14 cellular contexts compared by ENCODE assay signal in the genomic region with DNA sequence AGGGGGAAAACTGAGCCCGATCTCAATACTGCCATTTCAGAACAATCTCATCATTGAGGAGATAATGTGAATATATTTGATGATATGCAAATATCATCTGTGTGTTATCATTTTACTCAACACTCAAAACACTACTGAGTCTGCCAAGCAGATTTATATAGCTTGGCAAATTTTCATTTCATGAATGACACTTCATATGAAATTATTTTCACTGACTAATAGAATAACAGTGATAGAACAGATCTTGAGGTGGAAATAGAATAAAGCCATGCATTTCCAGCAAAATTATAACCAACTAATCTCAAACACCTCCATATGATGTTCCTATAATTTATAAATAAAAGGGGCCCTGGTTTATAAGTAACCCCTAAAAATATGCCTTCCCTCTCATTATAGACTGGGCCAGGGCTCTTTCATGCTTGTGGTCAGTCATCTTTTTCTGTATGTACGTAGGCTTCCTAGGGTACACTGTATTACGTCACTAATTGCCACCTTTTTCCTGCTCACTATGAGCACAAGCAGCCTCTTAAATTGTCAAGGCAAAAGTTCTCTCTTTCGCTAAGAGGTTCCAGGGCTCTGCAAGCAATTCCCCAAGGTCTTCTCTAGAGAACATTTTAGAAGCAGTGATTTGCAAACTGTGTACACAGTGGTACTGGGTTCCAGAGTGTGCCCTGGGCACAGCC.
A peak's percentile ranks its signal among the peaks of the same experiment; 100 is the strongest.
DNase-seq lines count a peak whose midpoint lies in the region; ATAC-seq and TF ChIP-seq lines count a peak whose summit lies in the region.
"Had no signal": no experiment of that assay in that cellular context is flagged by ENCODE, and none has a peak within 500 bp of the region (broad histone marks: within the 10 kb centered on the region; RNA-seq: fewer than 3 reads in every experiment).

No MANE protein-coding gene starts in this region.

- H3K4me2 ChIP-seq in BLaER1, result peak overlapping the region; percentile 92

- peak overlapping the region; percentile 40 to 75 (median 55) for H3K4me3 Mint-ChIP-seq in CD8-positive, alpha-beta memory T cell
- peak overlapping the region; percentile 82 for H3K4me3 Mint-ChIP-seq in WTC11
- peak overlapping the region; percentile 46 for H3K4me3 Mint-ChIP-seq in glutamatergic neuron (ENCODE audit: unreplicated experiment)
- H3K4me3 Mint-ChIP-seq: type B pancreatic cell had no signal

- H3K9me3 Mint-ChIP-seq in CD8-positive, alpha-beta memory T cell, result no peaks in the 10 kb centered on the region
- no peaks in the 10 kb centered on the region for H3K9me3 Mint-ChIP-seq in WTC11
- peaks cover 12% of the 10 kb centered on the region for H3K9me3 Mint-ChIP-seq in glutamatergic neuron (ENCODE audit: unreplicated experiment)

- ATAC-seq in WTC11, result no peak
- ATAC-seq in HG03521 (IDR thresholded peaks at IDR 0.05; ENCODE audit: unreplicated experiment), result no peak

- H3K27me3 Mint-ChIP-seq in CD8-positive, alpha-beta memory T cell, result no peaks in the 10 kb centered on the region
- no peaks in the 10 kb centered on the region for H3K27me3 Mint-ChIP-seq in WTC11 (ENCODE audit: low read depth)
- H3K27me3 Mint-ChIP-seq in glutamatergic neuron (ENCODE audit: unreplicated experiment), result peaks cover 8% of the 10 kb centered on the region

- peaks cover 51% of the 10 kb centered on the region for H3K4me1 ChIP-seq in BLaER1
- peaks cover 51% of the 10 kb centered on the region for H3K4me1 ChIP-seq in CD8-positive, alpha-beta memory T cell (ENCODE audit: insufficient read depth, low read length)

- CTCF ChIA-PET in CD8-positive, alpha-beta memory T cell (lab: Charles Lee), result no interaction called here
- CTCF ChIA-PET in WTC11 (lab: Charles Lee), result interaction anchor here (0.7 kb wide), 1 partner anchor 40 kb away, joined by 6 read pairs; no protein-coding TSS in a partner anchor

- POLR2A ChIA-PET in CD8-positive, alpha-beta memory T cell (lab: Charles Lee), result interaction anchor here (1.0 kb wide), 1 partner anchor 10 kb away, joined by 3 read pairs; no protein-coding TSS in a partner anchor
- POLR2A ChIA-PET in WTC11 (lab: Charles Lee), result interaction anchor here (0.6 to 0.7 kb wide), 2 partner anchors 116 to 304 kb away, joined by 5 to 6 read pairs; no protein-coding TSS in a partner anchor

- peaks cover 25% of the 10 kb centered on the region for H3K9me3 ChIP-seq in BLaER1
- H3K9me3 ChIP-seq in CD8-positive, alpha-beta memory T cell (ENCODE audit: low read length), result no peaks in the 10 kb centered on the region
- H3K9me3 ChIP-seq: ascending aorta, esophagus muscularis mucosa, SJCRH30 had no signal

- DNase-seq in CD8-positive, alpha-beta memory T cell, result no peak
- DNase-seq in WTC11 (ENCODE audit: low spot score) (no peak), glutamatergic neuron (no peak), GOT3 (lab: John Stamatoyannopoulos, UW) (no peak), substantia nigra (lab: John Stamatoyannopoulos, UW) (no peak)
- no peak for DNase-seq in activated effector memory CD4-positive, alpha-beta T cell treated with anti-CD3 and anti-CD28 coated beads, Interleukin-2, amount 50 U/mL, for 16 hours
- DNase-seq: cortex of kidney, MM.1S, SJCRH30 had no signal

- no peak overlapping the region for H3K27ac ChIP-seq in BLaER1
- no peak overlapping the region for H3K27ac ChIP-seq in CD8-positive, alpha-beta memory T cell (ENCODE audit: low read depth, low read length)
- no peak overlapping the region for H3K27ac ChIP-seq in substantia nigra (ENCODE audit: low read depth, low read length, poor library complexity, severe bottlenecking)
- H3K27ac ChIP-seq: ascending aorta, esophagus muscularis mucosa, SJCRH30 had no signal

- TF ChIP-seq CTCF in WTC11 (IDR thresholded peaks at IDR 0.05) (no peak), glutamatergic neuron (IDR thresholded peaks at IDR 0.05; ENCODE audit: partially characterized antibody, unreplicated experiment) (no peak)

- no peaks in the 10 kb centered on the region for H3K27me3 ChIP-seq in BLaER1
- no peaks in the 10 kb centered on the region for H3K27me3 ChIP-seq in CD8-positive, alpha-beta memory T cell (ENCODE audit: insufficient read depth, low read length, poor library complexity, severe bottlenecking)
- H3K27me3 ChIP-seq: ascending aorta, esophagus muscularis mucosa, SJCRH30 had no signal

- peak overlapping the region; percentile 12; the same call in 1 of the 2 replicates for H3K9ac ChIP-seq in BLaER1

- H3K36me3 ChIP-seq in BLaER1, result peaks cover 34% of the 10 kb centered on the region
- H3K36me3 ChIP-seq in CD8-positive, alpha-beta memory T cell (ENCODE audit: insufficient read depth, low read length), result no peaks in the 10 kb centered on the region
- H3K36me3 ChIP-seq: ascending aorta, esophagus muscularis mucosa, SJCRH30 had no signal

- H3K4me3 ChIP-seq in BLaER1, result no peak overlapping the region
- no peak overlapping the region for H3K4me3 ChIP-seq in CD8-positive, alpha-beta memory T cell (ENCODE audit: low read length)
- H3K4me3 ChIP-seq: ascending aorta, esophagus muscularis mucosa, SJCRH30 had no signal

- H3K27ac Mint-ChIP-seq in CD8-positive, alpha-beta memory T cell, result peak overlapping the region; percentile 19 to 89 (median 72)
- peak overlapping the region; percentile 92 for H3K27ac Mint-ChIP-seq in WTC11
- H3K27ac Mint-ChIP-seq in glutamatergic neuron (ENCODE audit: unreplicated experiment), result peak overlapping the region; percentile 19
- H3K27ac Mint-ChIP-seq: type B pancreatic cell had no signal

- H3K4me1 Mint-ChIP-seq in CD8-positive, alpha-beta memory T cell, result peaks cover 67 to 83% (median 79%) of the 10 kb centered on the region in 3 donors
- H3K4me1 Mint-ChIP-seq in WTC11 (peaks cover 73% of the 10 kb centered on the region), glutamatergic neuron (ENCODE audit: low read depth, unreplicated experiment) (peaks cover 45% of the 10 kb centered on the region)

- H4K20me1 ChIP-seq in BLaER1, result no peaks in the 10 kb centered on the region

- peaks cover 3 to 39% (median 10%) of the 10 kb centered on the region in 3 donors for H3K36me3 Mint-ChIP-seq in CD8-positive, alpha-beta memory T cell
- peaks cover 10% of the 10 kb centered on the region for H3K36me3 Mint-ChIP-seq in WTC11
- peaks cover 10% of the 10 kb centered on the region for H3K36me3 Mint-ChIP-seq in glutamatergic neuron (ENCODE audit: unreplicated experiment)

TF ChIP-seq in WTC11, 78 proteins besides CTCF, POLR2A, EP300 and RAD21 (continues in another document):
- TF ChIP-seq ZNF416 (CRISPR knock-in tag; IDR thresholded peaks at IDR 0.05), result no peak
- TF ChIP-seq, protein P1, sequence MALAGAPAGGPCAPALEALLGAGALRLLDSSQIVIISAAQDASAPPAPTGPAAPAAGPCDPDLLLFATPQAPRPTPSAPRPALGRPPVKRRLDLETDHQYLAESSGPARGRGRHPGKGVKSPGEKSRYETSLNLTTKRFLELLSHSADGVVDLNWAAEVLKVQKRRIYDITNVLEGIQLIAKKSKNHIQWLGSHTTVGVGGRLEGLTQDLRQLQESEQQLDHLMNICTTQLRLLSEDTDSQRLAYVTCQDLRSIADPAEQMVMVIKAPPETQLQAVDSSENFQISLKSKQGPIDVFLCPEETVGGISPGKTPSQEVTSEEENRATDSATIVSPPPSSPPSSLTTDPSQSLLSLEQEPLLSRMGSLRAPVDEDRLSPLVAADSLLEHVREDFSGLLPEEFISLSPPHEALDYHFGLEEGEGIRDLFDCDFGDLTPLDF (CRISPR knock-in tag; IDR thresholded peaks at IDR 0.05), result no peak
- TF ChIP-seq, protein P2, sequence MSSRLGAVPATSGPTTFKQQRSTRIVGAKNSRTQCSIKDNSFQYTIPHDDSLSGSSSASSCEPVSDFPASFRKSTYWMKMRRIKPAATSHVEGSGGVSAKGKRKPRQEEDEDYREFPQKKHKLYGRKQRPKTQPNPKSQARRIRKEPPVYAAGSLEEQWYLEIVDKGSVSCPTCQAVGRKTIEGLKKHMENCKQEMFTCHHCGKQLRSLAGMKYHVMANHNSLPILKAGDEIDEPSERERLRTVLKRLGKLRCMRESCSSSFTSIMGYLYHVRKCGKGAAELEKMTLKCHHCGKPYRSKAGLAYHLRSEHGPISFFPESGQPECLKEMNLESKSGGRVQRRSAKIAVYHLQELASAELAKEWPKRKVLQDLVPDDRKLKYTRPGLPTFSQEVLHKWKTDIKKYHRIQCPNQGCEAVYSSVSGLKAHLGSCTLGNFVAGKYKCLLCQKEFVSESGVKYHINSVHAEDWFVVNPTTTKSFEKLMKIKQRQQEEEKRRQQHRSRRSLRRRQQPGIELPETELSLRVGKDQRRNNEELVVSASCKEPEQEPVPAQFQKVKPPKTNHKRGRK (CRISPR knock-in tag; IDR thresholded peaks at IDR 0.05; ENCODE audit: borderline replicate concordance), result no peak
- no peak for TF ChIP-seq SMAD3 (CRISPR knock-in tag; IDR thresholded peaks at IDR 0.05; ENCODE audit: borderline replicate concordance)
- TF ChIP-seq, protein P3, sequence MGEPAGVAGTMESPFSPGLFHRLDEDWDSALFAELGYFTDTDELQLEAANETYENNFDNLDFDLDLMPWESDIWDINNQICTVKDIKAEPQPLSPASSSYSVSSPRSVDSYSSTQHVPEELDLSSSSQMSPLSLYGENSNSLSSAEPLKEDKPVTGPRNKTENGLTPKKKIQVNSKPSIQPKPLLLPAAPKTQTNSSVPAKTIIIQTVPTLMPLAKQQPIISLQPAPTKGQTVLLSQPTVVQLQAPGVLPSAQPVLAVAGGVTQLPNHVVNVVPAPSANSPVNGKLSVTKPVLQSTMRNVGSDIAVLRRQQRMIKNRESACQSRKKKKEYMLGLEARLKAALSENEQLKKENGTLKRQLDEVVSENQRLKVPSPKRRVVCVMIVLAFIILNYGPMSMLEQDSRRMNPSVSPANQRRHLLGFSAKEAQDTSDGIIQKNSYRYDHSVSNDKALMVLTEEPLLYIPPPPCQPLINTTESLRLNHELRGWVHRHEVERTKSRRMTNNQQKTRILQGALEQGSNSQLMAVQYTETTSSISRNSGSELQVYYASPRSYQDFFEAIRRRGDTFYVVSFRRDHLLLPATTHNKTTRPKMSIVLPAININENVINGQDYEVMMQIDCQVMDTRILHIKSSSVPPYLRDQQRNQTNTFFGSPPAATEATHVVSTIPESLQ (CRISPR knock-in tag; IDR thresholded peaks at IDR 0.05), result no peak

Comparison
In these comparisons a context has a peak if more than half of its experiments do, and no peak if none do; other contexts are left out.
1. H3K27ac Mint-ChIP-seq: peak in every context shown above with its lines; median percentile 92 in WTC11; 72 in CD8-positive, alpha-beta memory T cell; 19 in glutamatergic neuron.